In the genomic region with DNA sequence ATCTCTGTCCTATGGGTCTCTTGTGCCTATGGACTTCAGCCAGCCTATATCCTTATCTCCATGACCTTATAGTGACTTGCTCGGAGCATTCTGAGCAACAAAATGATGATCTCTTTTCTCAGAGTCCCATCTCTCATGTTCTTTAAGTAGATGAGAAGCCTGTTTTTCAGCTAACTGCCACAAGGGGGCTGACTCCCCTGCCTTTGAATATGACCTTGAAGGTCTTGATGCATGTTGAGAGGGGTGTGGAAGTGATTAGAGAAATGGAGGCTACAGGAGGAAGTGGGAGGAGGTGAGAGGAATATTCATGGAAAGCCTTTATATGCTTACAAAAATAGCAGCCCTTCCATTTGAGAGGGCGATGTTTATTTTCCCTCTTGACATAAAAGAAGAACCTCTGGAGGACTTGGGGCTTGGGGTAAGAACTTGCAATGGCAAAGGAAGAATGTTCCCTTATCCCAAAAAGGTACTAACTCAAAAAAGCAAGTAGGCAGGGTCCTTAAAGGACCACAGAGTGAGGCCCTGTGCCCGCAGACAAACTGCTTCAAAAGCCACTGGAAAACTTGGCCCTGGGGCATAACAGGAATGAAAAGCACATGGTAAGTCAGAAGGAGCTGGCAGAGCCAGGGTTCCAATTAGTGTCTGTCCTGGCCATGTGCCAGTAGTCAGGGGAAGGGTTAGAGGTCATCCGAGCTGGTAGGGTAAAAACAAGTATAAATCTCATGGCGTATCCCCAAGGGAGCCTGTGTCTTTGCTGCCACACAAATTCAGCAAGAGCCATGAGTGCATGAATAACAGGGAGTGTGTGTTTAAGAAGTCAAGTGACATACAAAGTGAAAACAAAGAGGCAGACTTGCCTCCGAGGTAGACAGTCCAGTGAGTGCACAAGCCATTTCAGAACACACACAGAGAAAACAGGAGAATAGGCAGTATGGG, we compare ENCODE assay signal across 8 cellular contexts. TPM values are rescaled to one million over a fixed set of nuclear protein-coding genes. Genes with fewer than 3 reads are reported as not detected.
A peak's percentile ranks its signal among the peaks of the same experiment; 100 is the strongest.
DNase-seq lines count a peak whose midpoint lies in the region; ATAC-seq, FAIRE-seq and TF ChIP-seq lines count a peak whose summit lies in the region.

No MANE protein-coding gene starts in this region.

- no peaks in the 10 kb centered on the region for H3K36me3 ChIP-seq in kidney epithelial cell (ENCODE audit: control insufficient read depth, insufficient read depth, low read length)

- no peak for ATAC-seq in HG03196 (IDR thresholded peaks at IDR 0.05; ENCODE audit: unreplicated experiment)

- H3K4me3 ChIP-seq in NB4 (ENCODE audit: low read depth, low read length) (no peak overlapping the region), kidney epithelial cell (ENCODE audit: low read depth, low read length) (no peak overlapping the region)

- DNase-seq in EH (ENCODE audit: low read depth) (peak; percentile 16), NB4 (ENCODE audit: low read depth) (peak; percentile 62), kidney epithelial cell (ENCODE audit: low read depth) (no peak), RCC 7860 (ENCODE audit: low spot score) (no peak), ecto neural progenitor cell (ENCODE audit: low spot score) (no peak), GM19238 (ENCODE audit: insufficient read length, low spot score) (no peak)
- DNase-seq in activated naive CD4-positive, alpha-beta T cell treated with Interleukin-2 at 50 U/mL for 16 hours, result peak; percentile 60

- H3K27me3 ChIP-seq in kidney epithelial cell (ENCODE audit: control insufficient read depth, insufficient read depth, low read length), result no peaks in the 10 kb centered on the region

- no peak for FAIRE-seq in RCC 7860 (lab: Jason Lieb, UNC)

- TF ChIP-seq CTCF in NB4 (IDR thresholded peaks at IDR 0.05; ENCODE audit: low read depth, low read length) (peak; percentile 74), kidney epithelial cell (IDR thresholded peaks at IDR 0.05; ENCODE audit: insufficient read depth, low read length, poor library complexity, severe bottlenecking) (peak; percentile 36)

- TF ChIP-seq POLR2A in NB4 (IDR thresholded peaks at IDR 0.05; ENCODE audit: extremely low read depth, insufficient read length), result no peak

RNA-seq across cellular contexts. Expression of gene FGD3, which starts 39.1 kb away (rescaled TPM):
- 0.41 and 0.46 TPM in 2 replicates for total RNA-seq in kidney epithelial cell

Comparison
In these comparisons a context has a peak if more than half of its experiments do, and no peak if none do; other contexts are left out.
1. DNase-seq: peak in EH (single experiment), NB4 (single experiment) and activated naive CD4-positive, alpha-beta T cell treated with Interleukin-2 at 50 U/mL for 16 hours (single experiment); none in kidney epithelial cell (single experiment), RCC 7860 (single experiment), ecto neural progenitor cell (single experiment) and GM19238 (single experiment).